14 cellular contexts compared by ENCODE assay signal in genomic region chr20:11777861-11778570, GRCh38.
A peak's percentile ranks its signal among the peaks of the same experiment; 100 is the strongest.
DNase-seq lines count a peak whose midpoint lies in the region; ATAC-seq, FAIRE-seq and TF ChIP-seq lines count a peak whose summit lies in the region.
"Had no signal": no experiment of that assay in that cellular context is flagged by ENCODE, and none has a peak within 500 bp of the region (broad histone marks: within the 10 kb centered on the region; RNA-seq: fewer than 3 reads in every experiment).

No MANE protein-coding gene starts in this region.

- intact Hi-C loops in activated CD4-positive, alpha-beta T cell treated with anti-CD3 and anti-CD28 coated beads, Interleukin-2, amount 10 ng/mL, durations not matched to agents 24 days and 14 days (cut with micrococcal nuclease), result no loop called here
- intact Hi-C loops in activated T-helper 1 cell treated with anti-CD3 and anti-CD28 coated beads, Interleukin-12 subunit alpha, Interleukin-12 subunit beta, Interleukin-2, Interleukin-4 antibody, amounts not matched to agents 30 ng/mL and 10 ng/mL and 1 ng/mL, durations not matched to agents 14 hours and 24 hours and 36 hours (cut with micrococcal nuclease), result no loop called here

- peak overlapping the region; percentile 19 for H3K4me3 ChIP-seq in AG04449 (ENCODE audit: low read depth, low read length)
- H3K4me3 ChIP-seq in HUES48 (ENCODE audit: low read depth, low read length), result peak overlapping the region; percentile 32; the same call in 1 of the 2 replicates
- H3K4me3 ChIP-seq: skin epidermis had no signal

- no peaks in the 10 kb centered on the region for H3K27me3 ChIP-seq in HUES48 (ENCODE audit: control insufficient read depth, insufficient read depth, low read length)

- peak; percentile 94 for FAIRE-seq in islet of Langerhans (lab: Jason Lieb, UNC)

- peaks cover 33% of the 10 kb centered on the region for H3K4me1 ChIP-seq in HUES48 (ENCODE audit: control insufficient read depth, insufficient read depth, low read length)

- H3K9me3 ChIP-seq in HUES48 (ENCODE audit: control insufficient read depth, insufficient read depth, low read length), result no peaks in the 10 kb centered on the region

- no peaks in the 10 kb centered on the region for H3K36me3 Mint-ChIP-seq in WTC11
- H3K36me3 Mint-ChIP-seq in activated CD4-positive, alpha-beta T cell treated with anti-CD3 and anti-CD28 coated beads, Interleukin-2, amount 10 ng/mL, durations not matched to agents 24 days and 14 days (ENCODE audit: low read depth), result no peaks in the 10 kb centered on the region
- no peaks in the 10 kb centered on the region for H3K36me3 Mint-ChIP-seq in activated T-helper 1 cell treated with anti-CD3 and anti-CD28 coated beads, Interleukin-12 subunit alpha, Interleukin-12 subunit beta, Interleukin-2, Interleukin-4 antibody, amounts not matched to agents 30 ng/mL and 10 ng/mL and 1 ng/mL, durations not matched to agents 14 hours and 24 hours and 36 hours (ENCODE audit: low read depth)
- H3K36me3 Mint-ChIP-seq: activated CD4-positive, alpha-beta memory T cell treated with anti-CD3 and anti-CD28 coated beads for 36 hours; CD8-positive, alpha-beta T cell; IgD-negative memory B cell; stimulated activated memory B cell treated with anti-CD40 and anti-IgM and Interleukin-4, amounts not matched to agents 10 μg/mL and 1 μg/mL and 100 μg/mL, for 72 hours had no signal

- TF ChIP-seq CTCF in AG04449 (IDR thresholded peaks at IDR 0.05; ENCODE audit: insufficient read depth, low read length, missing control alignments) (no peak), WTC11 (IDR thresholded peaks at IDR 0.05) (no peak)

- DNase-seq in AG04449 (ENCODE audit: low read depth, low spot score) (peak; percentile 33), WTC11 (ENCODE audit: low spot score) (no peak)
- no peak for DNase-seq in activated CD4-positive, alpha-beta T cell treated with anti-CD3 and anti-CD28 coated beads, Interleukin-2, amount 10 ng/mL, durations not matched to agents 24 days and 14 days
- DNase-seq in activated T-helper 1 cell treated with anti-CD3 and anti-CD28 coated beads, Interleukin-12 subunit alpha, Interleukin-12 subunit beta, Interleukin-2, Interleukin-4 antibody, amounts not matched to agents 30 ng/mL and 10 ng/mL and 1 ng/mL, durations not matched to agents 14 hours and 24 hours and 36 hours (ENCODE audit: low spot score), result no peak
- DNase-seq: activated CD4-positive, alpha-beta memory T cell treated with anti-CD3 and anti-CD28 coated beads for 36 hours; CD8-positive, alpha-beta T cell; SIG-M5 had no signal

- CTCF ChIA-PET in AG04449 (lab: Yijun Ruan, JAX), result no interaction called here
- CTCF ChIA-PET in WTC11 (lab: Charles Lee), result no interaction called here

- no peaks in the 10 kb centered on the region; the same call in 1 of the 2 replicates for H3K27me3 Mint-ChIP-seq in WTC11 (ENCODE audit: low read depth)
- H3K27me3 Mint-ChIP-seq in activated CD4-positive, alpha-beta T cell treated with anti-CD3 and anti-CD28 coated beads, Interleukin-2, amount 10 ng/mL, durations not matched to agents 24 days and 14 days, result no peaks in the 10 kb centered on the region
- peaks cover 2% of the 10 kb centered on the region for H3K27me3 Mint-ChIP-seq in activated T-helper 1 cell treated with anti-CD3 and anti-CD28 coated beads, Interleukin-12 subunit alpha, Interleukin-12 subunit beta, Interleukin-2, Interleukin-4 antibody, amounts not matched to agents 30 ng/mL and 10 ng/mL and 1 ng/mL, durations not matched to agents 14 hours and 24 hours and 36 hours (ENCODE audit: insufficient read depth)
- H3K27me3 Mint-ChIP-seq: activated CD4-positive, alpha-beta memory T cell treated with anti-CD3 and anti-CD28 coated beads for 36 hours; IgD-negative memory B cell; stimulated activated memory B cell treated with anti-CD40 and anti-IgM and Interleukin-4, amounts not matched to agents 10 μg/mL and 1 μg/mL and 100 μg/mL, for 72 hours had no signal

- peak overlapping the region; percentile 21 for H3K4me3 Mint-ChIP-seq in WTC11
- no peak overlapping the region for H3K4me3 Mint-ChIP-seq in activated CD4-positive, alpha-beta T cell treated with anti-CD3 and anti-CD28 coated beads, Interleukin-2, amount 10 ng/mL, durations not matched to agents 24 days and 14 days
- no peak overlapping the region for H3K4me3 Mint-ChIP-seq in activated T-helper 1 cell treated with anti-CD3 and anti-CD28 coated beads, Interleukin-12 subunit alpha, Interleukin-12 subunit beta, Interleukin-2, Interleukin-4 antibody, amounts not matched to agents 30 ng/mL and 10 ng/mL and 1 ng/mL, durations not matched to agents 14 hours and 24 hours and 36 hours
- H3K4me3 Mint-ChIP-seq: activated CD4-positive, alpha-beta memory T cell treated with anti-CD3 and anti-CD28 coated beads for 36 hours; CD8-positive, alpha-beta T cell; IgD-negative memory B cell; stimulated activated memory B cell treated with anti-CD40 and anti-IgM and Interleukin-4, amounts not matched to agents 10 μg/mL and 1 μg/mL and 100 μg/mL, for 72 hours had no signal

- POLR2A ChIA-PET in AG04449 (lab: Yijun Ruan, JAX) (no interaction called here), WTC11 (lab: Charles Lee) (no interaction called here)

- H3K9me3 Mint-ChIP-seq in WTC11, result peaks cover under 1% of the 10 kb centered on the region; the same call in 1 of the 2 replicates
- H3K9me3 Mint-ChIP-seq in activated CD4-positive, alpha-beta T cell treated with anti-CD3 and anti-CD28 coated beads, Interleukin-2, amount 10 ng/mL, durations not matched to agents 24 days and 14 days, result no peaks in the 10 kb centered on the region
- no peaks in the 10 kb centered on the region for H3K9me3 Mint-ChIP-seq in activated T-helper 1 cell treated with anti-CD3 and anti-CD28 coated beads, Interleukin-12 subunit alpha, Interleukin-12 subunit beta, Interleukin-2, Interleukin-4 antibody, amounts not matched to agents 30 ng/mL and 10 ng/mL and 1 ng/mL, durations not matched to agents 14 hours and 24 hours and 36 hours

- peak overlapping the region; percentile 5; the same call in 1 of the 2 replicates for H3K27ac Mint-ChIP-seq in WTC11
- no peak overlapping the region for H3K27ac Mint-ChIP-seq in activated CD4-positive, alpha-beta T cell treated with anti-CD3 and anti-CD28 coated beads, Interleukin-2, amount 10 ng/mL, durations not matched to agents 24 days and 14 days
- H3K27ac Mint-ChIP-seq in activated T-helper 1 cell treated with anti-CD3 and anti-CD28 coated beads, Interleukin-12 subunit alpha, Interleukin-12 subunit beta, Interleukin-2, Interleukin-4 antibody, amounts not matched to agents 30 ng/mL and 10 ng/mL and 1 ng/mL, durations not matched to agents 14 hours and 24 hours and 36 hours, result no peak overlapping the region
- H3K27ac Mint-ChIP-seq: activated CD4-positive, alpha-beta memory T cell treated with anti-CD3 and anti-CD28 coated beads for 36 hours; CD8-positive, alpha-beta T cell; IgD-negative memory B cell; stimulated activated memory B cell treated with anti-CD40 and anti-IgM and Interleukin-4, amounts not matched to agents 10 μg/mL and 1 μg/mL and 100 μg/mL, for 72 hours had no signal

- ATAC-seq in WTC11 (peak; percentile 81), GM21825 (IDR thresholded peaks at IDR 0.05; ENCODE audit: unreplicated experiment) (no peak), GM19397 (IDR thresholded peaks at IDR 0.05; ENCODE audit: unreplicated experiment) (no peak)
- ATAC-seq: CD8-positive, alpha-beta T cell; stimulated activated memory B cell treated with anti-CD40 and anti-IgM and Interleukin-4, amounts not matched to agents 10 μg/mL and 1 μg/mL and 100 μg/mL, for 72 hours had no signal

- H3K36me3 ChIP-seq in HUES48 (ENCODE audit: control insufficient read depth, insufficient read depth, low read length), result no peaks in the 10 kb centered on the region

- peak overlapping the region; percentile 34; the same call in 1 of the 2 replicates for H3K9ac ChIP-seq in HUES48 (ENCODE audit: low read depth, low read length)

- H3K4me1 Mint-ChIP-seq in WTC11, result peaks cover 30% of the 10 kb centered on the region
- no peaks in the 10 kb centered on the region for H3K4me1 Mint-ChIP-seq in activated CD4-positive, alpha-beta T cell treated with anti-CD3 and anti-CD28 coated beads, Interleukin-2, amount 10 ng/mL, durations not matched to agents 24 days and 14 days
- H3K4me1 Mint-ChIP-seq in activated T-helper 1 cell treated with anti-CD3 and anti-CD28 coated beads, Interleukin-12 subunit alpha, Interleukin-12 subunit beta, Interleukin-2, Interleukin-4 antibody, amounts not matched to agents 30 ng/mL and 10 ng/mL and 1 ng/mL, durations not matched to agents 14 hours and 24 hours and 36 hours (ENCODE audit: low read depth), result no peaks in the 10 kb centered on the region
- H3K4me1 Mint-ChIP-seq: IgD-negative memory B cell; stimulated activated memory B cell treated with anti-CD40 and anti-IgM and Interleukin-4, amounts not matched to agents 10 μg/mL and 1 μg/mL and 100 μg/mL, for 72 hours had no signal

- H3K27ac ChIP-seq in HUES48 (ENCODE audit: low read depth, low read length), result no peak overlapping the region
- H3K27ac ChIP-seq: skin epidermis had no signal

TF ChIP-seq in WTC11, 78 proteins besides CTCF, POLR2A, EP300 and RAD21 (continues in another document):
- TF ChIP-seq ZNF512 (CRISPR knock-in tag; IDR thresholded peaks at IDR 0.05; ENCODE audit: borderline replicate concordance), result no peak
- TF ChIP-seq, protein P1, sequence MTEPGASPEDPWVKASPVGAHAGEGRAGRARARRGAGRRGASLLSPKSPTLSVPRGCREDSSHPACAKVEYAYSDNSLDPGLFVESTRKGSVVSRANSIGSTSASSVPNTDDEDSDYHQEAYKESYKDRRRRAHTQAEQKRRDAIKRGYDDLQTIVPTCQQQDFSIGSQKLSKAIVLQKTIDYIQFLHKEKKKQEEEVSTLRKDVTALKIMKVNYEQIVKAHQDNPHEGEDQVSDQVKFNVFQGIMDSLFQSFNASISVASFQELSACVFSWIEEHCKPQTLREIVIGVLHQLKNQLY (CRISPR knock-in tag; IDR thresholded peaks at IDR 0.05), result no peak
